Comparison of ENCODE assay signal across 8 cellular contexts in genomic region chr14:69610020-69610858, GRCh38. TPM values are rescaled to one million over a fixed set of nuclear protein-coding genes. Genes with fewer than 3 reads are reported as not detected.
DNase-seq lines count a peak whose midpoint lies in the region; ATAC-seq and TF ChIP-seq lines count a peak whose summit lies in the region.

No MANE protein-coding gene starts in this region.

- H3K27ac ChIP-seq in hepatocyte: peak overlapping the region; percentile 88
- peak overlapping the region; percentile 45 to 100 (median 98) for H3K27ac ChIP-seq in spleen

- no peaks in the 10 kb centered on the region; the same call in 1 of the 2 replicates for H3K27me3 Mint-ChIP-seq in HFFc6 (ENCODE audit: insufficient read depth)
- H3K27me3 Mint-ChIP-seq in activated CD8-positive, alpha-beta T cell treated with anti-CD3 and anti-CD28 coated beads for 36 hours: no peaks in the 10 kb centered on the region

- 47% methylated on average over 8 of the region's 8 CpGs for WGBS in hepatocyte (ENCODE audit: low lambda C conversion rate, missing lambda C conversion rate)
- 46 to 74% (median 66%) methylated on average over 8 of the region's 8 CpGs for WGBS in spleen, 5 donors

- H3K4me2 ChIP-seq in hepatocyte: peak overlapping the region; percentile 90

- H3K9me3 Mint-ChIP-seq in HFFc6: no peaks in the 10 kb centered on the region
- no peaks in the 10 kb centered on the region for H3K9me3 Mint-ChIP-seq in activated CD8-positive, alpha-beta T cell treated with anti-CD3 and anti-CD28 coated beads for 36 hours

- no peaks in the 10 kb centered on the region for H3K9me2 ChIP-seq in hepatocyte (replicated peaks; ENCODE audit: insufficient read depth)

- peak overlapping the region; percentile 96 for H3K27ac Mint-ChIP-seq in HFFc6
- H3K27ac Mint-ChIP-seq in activated CD8-positive, alpha-beta T cell treated with anti-CD3 and anti-CD28 coated beads for 36 hours: peak overlapping the region; percentile 92

- no peak for DNase-seq in HFFc6
- DNase-seq in activated CD8-positive, alpha-beta T cell treated with anti-CD3 and anti-CD28 coated beads for 36 hours: no peak
- DNase-seq in hepatocyte (ENCODE audit: low spot score): no peak
- no peak for DNase-seq in spleen
- no peak for DNase-seq in activated CD8-positive, alpha-beta memory T cell treated with anti-CD3 and anti-CD28 coated beads for 24 hours
- no peak for DNase-seq in GF-D8 (lab: John Stamatoyannopoulos, UW)
- no peak for DNase-seq in activated CD4-positive, CD25-positive, alpha-beta regulatory T cell treated with anti-CD3 and anti-CD28 coated beads, Interleukin-2, amount 50 U/mL, for 72 hours
- no peak for DNase-seq in iPS-NIHi7 (ENCODE audit: extremely low spot score)

- no peaks in the 10 kb centered on the region for H3K36me3 ChIP-seq in hepatocyte (replicated peaks; ENCODE audit: insufficient read depth, low read depth)
- no peaks in the 10 kb centered on the region for H3K36me3 ChIP-seq in spleen

- no peak for ATAC-seq in activated CD8-positive, alpha-beta T cell treated with anti-CD3 and anti-CD28 coated beads for 36 hours

- H3K4me1 Mint-ChIP-seq in HFFc6 (ENCODE audit: low read depth): peaks cover 39% of the 10 kb centered on the region
- peaks cover 38% of the 10 kb centered on the region for H3K4me1 Mint-ChIP-seq in activated CD8-positive, alpha-beta T cell treated with anti-CD3 and anti-CD28 coated beads for 36 hours (ENCODE audit: low read depth)

- peaks cover 37% of the 10 kb centered on the region for H3K4me1 ChIP-seq in hepatocyte (ENCODE audit: insufficient read depth)
- peaks cover 37 to 61% (median 44%) of the 10 kb centered on the region in 6 donors for H3K4me1 ChIP-seq in spleen

- peaks cover 37% of the 10 kb centered on the region for H3K79me2 ChIP-seq in hepatocyte

- H3K4me3 Mint-ChIP-seq in HFFc6: peak overlapping the region; percentile 96
- H3K4me3 Mint-ChIP-seq in activated CD8-positive, alpha-beta T cell treated with anti-CD3 and anti-CD28 coated beads for 36 hours: peak overlapping the region; percentile 87

- TF ChIP-seq CTCF in HFFc6 (IDR thresholded peaks at IDR 0.05) (no peak), hepatocyte (IDR thresholded peaks at IDR 0.05; ENCODE audit: poor library complexity) (no peak), spleen (IDR thresholded peaks at IDR 0.05 in 8 of 11, conservative IDR thresholded peaks at IDR 0.05 in 3 of 11) (no peak)
- TF ChIP-seq CTCF in activated CD8-positive, alpha-beta T cell treated with anti-CD3 and anti-CD28 coated beads for 36 hours (IDR thresholded peaks at IDR 0.05): no peak

- CTCF ChIA-PET in activated CD8-positive, alpha-beta T cell treated with anti-CD3 and anti-CD28 coated beads for 36 hours (lab: Charles Lee): interaction anchor here (1.2 to 7.7 kb wide), 3 partner anchors 117 to 157 kb away, joined by 3 to 61 read pairs (median 20); no protein-coding TSS in a partner anchor

- no peak for TF ChIP-seq POLR2A in spleen (IDR thresholded peaks at IDR 0.05)

- no peaks in the 10 kb centered on the region for H3K36me3 Mint-ChIP-seq in HFFc6 (ENCODE audit: low read depth)
- peaks cover 13% of the 10 kb centered on the region for H3K36me3 Mint-ChIP-seq in activated CD8-positive, alpha-beta T cell treated with anti-CD3 and anti-CD28 coated beads for 36 hours (ENCODE audit: low read depth)

- peak overlapping the region; percentile 93 for H2AFZ ChIP-seq in hepatocyte

- H3K4me3 ChIP-seq in hepatocyte (peak overlapping the region; percentile 87), spleen (peak overlapping the region in 7 of 8 donors; percentile 25 to 90 (median 56))

- peaks cover 25% of the 10 kb centered on the region for H4K20me1 ChIP-seq in hepatocyte (ENCODE audit: insufficient read depth, poor library complexity, severe bottlenecking)

- H3K27me3 ChIP-seq in hepatocyte (no peaks in the 10 kb centered on the region), spleen (replicated peaks in 1 of 7) (no peaks in the 10 kb centered on the region)

- no peaks in the 10 kb centered on the region for H3K9me3 ChIP-seq in hepatocyte (ENCODE audit: low read depth)
- no peaks in the 10 kb centered on the region for H3K9me3 ChIP-seq in spleen

- POLR2A ChIA-PET in activated CD8-positive, alpha-beta T cell treated with anti-CD3 and anti-CD28 coated beads for 36 hours (lab: Charles Lee): interaction anchor here (0.6 to 2.3 kb wide), 8 partner anchors 9 to 163 kb away, joined by 3 to 7 read pairs (median 4); no protein-coding TSS in a partner anchor

- intact Hi-C loops in activated CD8-positive, alpha-beta T cell treated with anti-CD3 and anti-CD28 coated beads for 36 hours (cut with micrococcal nuclease): no loop called here
- intact Hi-C loops in spleen (cut with DNase I; ENCODE audit: low total_unique reads): no loop called here

RNA-seq across cellular contexts. Expression of gene SUSD6, which starts 1.2 kb away (rescaled TPM):
- 10 to 100 TPM; 15.8 to 21.8 (median 17.9) TPM for total RNA-seq in HFFc6 (2021; fragmentation: NEBNext Ultra II Directional; extraction: Animal tissue kit (Norgen Biotek cat#: 25700))
- total RNA-seq in activated CD8-positive, alpha-beta T cell treated with anti-CD3 and anti-CD28 coated beads for 36 hours: 10 to 100 TPM; 35.7 to 36.2 TPM
- total RNA-seq in hepatocyte (16.2 and 28.4 TPM in 2 replicates), spleen (100 to 1,000 TPM in 3 of 7 donors, 10 to 100 TPM in 4; 76.1 to 120 (median 96.1) TPM)
- polyA plus RNA-seq in hepatocyte (15.7 and 16.3 TPM in 2 replicates), spleen (10 to 100 TPM; 10.7 to 20.4 (median 11.3) TPM)

RNA-seq across cellular contexts. Expression of gene CCDC177, which starts 35.6 kb away (rescaled TPM):
- total RNA-seq in HFFc6 (2021; fragmentation: NEBNext Ultra II Directional; extraction: Animal tissue kit (Norgen Biotek cat#: 25700)): not detected
- not detected for total RNA-seq in activated CD8-positive, alpha-beta T cell treated with anti-CD3 and anti-CD28 coated beads for 36 hours
- total RNA-seq in hepatocyte (0.23 TPM in 1 of 2 replicates, not detected in the other), spleen (not detected)
- polyA plus RNA-seq in hepatocyte (not detected in 2 replicates), spleen (not detected)
